ENCODE assay signal across 11 cellular contexts in the genomic region with DNA sequence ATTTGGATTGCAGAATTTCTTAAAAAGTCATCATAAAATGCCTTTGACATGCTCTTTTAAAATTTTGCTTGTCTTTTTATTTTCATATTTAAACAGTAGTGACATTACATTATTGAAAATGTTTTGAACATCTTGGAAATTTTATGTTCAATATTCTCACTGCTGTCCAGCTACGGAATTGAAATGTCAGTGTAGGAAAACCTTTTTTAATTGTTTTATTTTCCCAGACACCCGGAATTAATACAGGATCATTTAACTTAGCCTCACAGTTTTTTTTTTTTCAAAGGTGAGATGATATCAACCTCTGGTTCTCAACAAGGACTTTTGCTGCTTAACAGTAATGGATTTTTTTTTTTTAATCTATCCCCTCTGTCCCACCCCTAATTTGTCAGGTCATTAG. TPM values are rescaled to one million over a fixed set of nuclear protein-coding genes. Genes with fewer than 3 reads are reported as not detected.
DNase-seq lines count a peak whose midpoint lies in the region; ATAC-seq, FAIRE-seq and TF ChIP-seq lines count a peak whose summit lies in the region.
"Had no signal": no experiment of that assay in that cellular context is flagged by ENCODE, and none has a peak within 500 bp of the region (broad histone marks: within the 10 kb centered on the region; RNA-seq: fewer than 3 reads in every experiment).

No MANE protein-coding gene starts in this region.

- RAD21 ChIA-PET in GM12878 (lab: Charles Lee; ENCODE audit: unreplicated experiment) = no interaction called here

- 16% methylated on average over 2 of the region's 2 CpGs for WGBS in GM12878 (ENCODE audit: insufficient coverage, insufficient replicate concordance, low lambda C conversion rate, missing lambda C conversion rate)

- no peak for TF ChIP-seq EP300 in GM12878 (IDR thresholded peaks at IDR 0.05; ENCODE audit: borderline replicate concordance in 1 of 2, control insufficient read depth in 1 of 2, low read depth in 2 of 2, low read length in 2 of 2)

- CTCF ChIA-PET in CD8-positive, alpha-beta T cell (lab: Charles Lee) = interaction anchor here (11.7 kb wide), 1 partner anchor 138 kb away, joined by 135 read pairs; the partner anchor contains the start of gene KCNC4
- CTCF ChIA-PET in GM12878 (lab: Yijun Ruan, JAX) = interaction anchor here (1.0 to 1.4 kb wide), 3 partner anchors 33 to 136 kb away, joined by 3 to 4 read pairs (median 3); partner anchors contain the start of gene LAMTOR5
- CTCF ChIA-PET in RWPE1 (lab: Yijun Ruan, JAX) = interaction anchor here (0.7 to 1.3 kb wide), 2 partner anchors 136 to 287 kb away, joined by 3 to 14 read pairs; no protein-coding TSS in a partner anchor

- POLR2A ChIA-PET in CD8-positive, alpha-beta T cell (lab: Charles Lee) = no interaction called here
- POLR2A ChIA-PET in GM12878 (lab: Charles Lee) = interaction anchor here (1.3 to 1.8 kb wide), 2 partner anchors 41 to 65 kb away, joined by 3 to 7 read pairs; no protein-coding TSS in a partner anchor
- POLR2A ChIA-PET in naive thymus-derived CD8-positive, alpha-beta T cell (lab: Charles Lee) = no interaction called here
- POLR2A ChIA-PET in RWPE1 (lab: Yijun Ruan, JAX; ENCODE audit: low non-redundant PET) = no interaction called here

- no peak for TF ChIP-seq CTCF in CD8-positive, alpha-beta T cell (IDR thresholded peaks at IDR 0.05)
- TF ChIP-seq CTCF in GM12878 (IDR thresholded peaks at IDR 0.05 in 2 of 3, conservative IDR thresholded peaks at IDR 0.05 in 1 of 3; ENCODE audit: control insufficient read depth in 2 of 3, extremely low read depth in 1 of 3, insufficient read depth in 1 of 3, low read depth in 3 of 3, low read length in 3 of 3) (no peak), RWPE1 (conservative IDR thresholded peaks at IDR 0.05; ENCODE audit: low read depth) (no peak)

- peak overlapping the region; percentile 74 for H3K4me3 Mint-ChIP-seq in CD8-positive, alpha-beta T cell
- H3K4me3 Mint-ChIP-seq in naive thymus-derived CD8-positive, alpha-beta T cell = peak overlapping the region in 6 of 10 donors; percentile 42 to 76 (median 74)

- no peak for DNase-seq in CD8-positive, alpha-beta T cell
- DNase-seq in GM12878 (ENCODE audit: low read depth, low spot score) (no peak), RWPE1 (ENCODE audit: low spot score) (no peak)
- no peak for DNase-seq in naive thymus-derived CD8-positive, alpha-beta T cell
- DNase-seq: DMS153, NCI-H1092 treated with DMSO at 0.1 percent for 48 hours, WERI-Rb-1 had no signal

- peak overlapping the region; percentile 75; the same call in 1 of the 2 replicates for H3K4me2 ChIP-seq in GM12878 (ENCODE audit: control insufficient read depth, insufficient read depth)

- SMC1A ChIA-PET in GM12878 (lab: Charles Lee; ENCODE audit: uncharacterized antibody, unreplicated experiment) = interaction anchor here (0.6 to 3.6 kb wide), 5 partner anchors 14 to 436 kb away, joined by 3 to 16 read pairs (median 4); no protein-coding TSS in a partner anchor

- H3K4me1 Mint-ChIP-seq in CD8-positive, alpha-beta T cell (ENCODE audit: low read depth) = peaks cover 77% of the 10 kb centered on the region
- H3K4me1 Mint-ChIP-seq in naive thymus-derived CD8-positive, alpha-beta T cell = peaks cover 26 to 81% (median 77%) of the 10 kb centered on the region in 4 donors

- no TSS peak for BruUV-seq in GM12878 (replicated peaks; lab: Mats Ljungman, UMichigan)

- no peak overlapping the region for H2AFZ ChIP-seq in GM12878 (ENCODE audit: control insufficient read depth, low read depth, low read length)

- in situ Hi-C loops in GM12878 (cut with MboI) = no loop called here

- no peak for FAIRE-seq in GM12878 (lab: Jason Lieb, UNC)

- peaks cover 90% of the 10 kb centered on the region for H3K79me2 ChIP-seq in GM12878 (ENCODE audit: control insufficient read depth, insufficient read depth, low read length)

- H3K27ac ChIP-seq in CD8-positive, alpha-beta T cell (ENCODE audit: low read depth, low read length) = no peak overlapping the region
- H3K27ac ChIP-seq in HUES6 (ENCODE audit: low read depth, low read length) = no peak overlapping the region
- no peak overlapping the region; the same call in 1 of the 2 replicates for H3K27ac ChIP-seq in GM12878 (ENCODE audit: control insufficient read depth, insufficient read depth)
- H3K27ac ChIP-seq in RWPE1 = no peak overlapping the region
- H3K27ac ChIP-seq: WERI-Rb-1 had no signal

- ATAC-seq in CD8-positive, alpha-beta T cell = no peak
- ATAC-seq in GM12878 (no peak), HG02938 (IDR thresholded peaks at IDR 0.05; ENCODE audit: unreplicated experiment) (no peak), HG02981 (IDR thresholded peaks at IDR 0.05; ENCODE audit: unreplicated experiment) (no peak)
- ATAC-seq in naive thymus-derived CD8-positive, alpha-beta T cell = no peak
- ATAC-seq: left lobe of liver had no signal

- H3K9me3 ChIP-seq in CD8-positive, alpha-beta T cell (ENCODE audit: low read length) = no peaks in the 10 kb centered on the region
- no peaks in the 10 kb centered on the region for H3K9me3 ChIP-seq in HUES6 (ENCODE audit: control insufficient read depth, insufficient read depth, low read depth, low read length)
- no peaks in the 10 kb centered on the region for H3K9me3 ChIP-seq in GM12878 (replicated peaks; ENCODE audit: control insufficient read depth, insufficient read depth, low read length)

- H3K27ac Mint-ChIP-seq in CD8-positive, alpha-beta T cell = peak overlapping the region; percentile 52
- peak overlapping the region in 6 of 10 donors; percentile 5 to 48 (median 25) for H3K27ac Mint-ChIP-seq in naive thymus-derived CD8-positive, alpha-beta T cell

- H3K4me3 ChIP-seq in CD8-positive, alpha-beta T cell (ENCODE audit: low read depth, low read length) = no peak overlapping the region
- H3K4me3 ChIP-seq in HUES6 (ENCODE audit: low read depth, low read length) (peak overlapping the region; percentile 95; the same call in 1 of the 2 replicates), GM12878 (peak overlapping the region; percentile 83)

- H3K36me3 Mint-ChIP-seq in CD8-positive, alpha-beta T cell = peaks cover 71% of the 10 kb centered on the region
- peaks cover 4 to 67% (median 30%) of the 10 kb centered on the region in 3 donors for H3K36me3 Mint-ChIP-seq in naive thymus-derived CD8-positive, alpha-beta T cell

- H3K36me3 ChIP-seq in CD8-positive, alpha-beta T cell (ENCODE audit: insufficient read depth, low read length) = peaks cover 24% of the 10 kb centered on the region
- H3K36me3 ChIP-seq in HUES6 (ENCODE audit: control insufficient read depth, insufficient read depth, low read length) (peaks cover 62% of the 10 kb centered on the region), GM12878 (ENCODE audit: control insufficient read depth in 2 of 2, insufficient read depth in 2 of 2, low read length in 1 of 2) (peaks cover 13 to 25% of the 10 kb centered on the region in 2 experiments)

- peaks cover 62% of the 10 kb centered on the region for H3K4me1 ChIP-seq in CD8-positive, alpha-beta T cell (ENCODE audit: insufficient read depth, low read length)
- H3K4me1 ChIP-seq in HUES6 (ENCODE audit: control insufficient read depth, insufficient read depth, low read length) (peaks cover 54% of the 10 kb centered on the region), GM12878 (ENCODE audit: control insufficient read depth, insufficient read depth, low read length) (peaks cover 11% of the 10 kb centered on the region)

- H3K9ac ChIP-seq in HUES6 (ENCODE audit: low read length) (no peak overlapping the region), GM12878 (ENCODE audit: control insufficient read depth, insufficient read depth, low read length) (0 out of 2 replicates have a peak overlapping the region, but pooled peaks have one; percentile 58)

- peaks cover 6% of the 10 kb centered on the region; the same call in 1 of the 2 replicates for H4K20me1 ChIP-seq in GM12878 (ENCODE audit: control insufficient read depth, insufficient read depth)

- TF ChIP-seq POLR2A in GM12878 (IDR thresholded peaks at IDR 0.05; ENCODE audit: low read depth, low read length) = no peak

- H3K27me3 ChIP-seq in CD8-positive, alpha-beta T cell (ENCODE audit: insufficient read depth, low read length) = no peaks in the 10 kb centered on the region
- H3K27me3 ChIP-seq in HUES6 (ENCODE audit: control insufficient read depth, insufficient read depth, low read length) (no peaks in the 10 kb centered on the region), GM12878 (replicated peaks in 1 of 2; ENCODE audit: control insufficient read depth in 2 of 2, insufficient read depth in 2 of 2, low read length in 1 of 2) (no peaks in the 10 kb centered on the region)

- H3K27me3 Mint-ChIP-seq in CD8-positive, alpha-beta T cell (ENCODE audit: low read depth) = no peaks in the 10 kb centered on the region
- H3K27me3 Mint-ChIP-seq in naive thymus-derived CD8-positive, alpha-beta T cell = no peaks in the 10 kb centered on the region

- intact Hi-C loops in CD8-positive, alpha-beta T cell (cut with DNase I, micrococcal nuclease) = no loop called here
- intact Hi-C loops in GM12878 (cut with micrococcal nuclease; ENCODE audit: unreplicated experiment) = no loop called here

- H3K9me3 Mint-ChIP-seq in CD8-positive, alpha-beta T cell = no peaks in the 10 kb centered on the region
- no peaks in the 10 kb centered on the region for H3K9me3 Mint-ChIP-seq in naive thymus-derived CD8-positive, alpha-beta T cell

- TF ChIP-seq RAD21 in GM12878 (IDR thresholded peaks at IDR 0.05; ENCODE audit: insufficient read depth, low read depth, low read length) = no peak

RNA-seq across cellular contexts. Expression of gene RBM15, which starts 4.1 kb away (rescaled TPM):
- 10 to 100 TPM; 57.1 to 59.3 TPM for total RNA-seq in CD8-positive, alpha-beta T cell
- total RNA-seq in GM12878 (2013; cell fraction: nucleolus; rRNA removed) = 214 and 247 TPM in 2 replicates
- 62.5 and 63.2 TPM in 2 replicates for total RNA-seq in GM12878 (2014; rRNA removed)
- 44.4 and 47.3 TPM in 2 replicates for total RNA-seq in GM12878 (2014; rRNA removed; fragmentation: Illumina TruSeq; extraction: Trizol)
- 47.8 and 51.6 TPM in 2 replicates for total RNA-seq in GM12878 (2021)
- 8.2 TPM for polyA plus RNA-seq in GM12878 (2011; ENCODE audit: low read depth)
- polyA plus RNA-seq in GM12878 (2011; rRNA removed) = 25.6 and 31.2 TPM in 2 replicates
- polyA plus RNA-seq in GM12878 (2011; cell fraction: cytosol; rRNA removed) = 32.2 and 32.8 TPM in 2 replicates
- 43.3 and 43.7 TPM in 2 replicates for polyA plus RNA-seq in GM12878 (2011; cell fraction: nucleus; rRNA removed)
- polyA plus RNA-seq in GM12878 (2012) = 14.8 and 17.7 TPM in 2 replicates
- 11.3 and 15.6 TPM in 2 replicates for polyA plus RNA-seq in GM12878 (2014; fragmentation: Illumina TruSeq; extraction: Trizol)
- polyA plus RNA-seq in GM12878 (2014; fragmentation: Nextera tagmentation; extraction: Ambion mirVana) = 1 to 10 TPM; 3.1 to 3.6 TPM
- 26.7 and 27.0 TPM in 2 replicates for polyA plus RNA-seq in GM12878 (2014; rRNA removed)
- 10 to 100 TPM; 25.1 to 26.4 TPM for polyA plus RNA-seq in GM12878 (2016; fragmentation: Nextera tagmentation; extraction: Ambion mirVana)
- polyA minus RNA-seq in GM12878 (2011; rRNA and poly(A)+ RNA removed) = 141 and 217 TPM in 2 replicates
- polyA minus RNA-seq in GM12878 (2011; cell fraction: cytosol; rRNA and poly(A)+ RNA removed) = 43.8 and 44.7 TPM in 2 replicates
- 156 and 252 TPM in 2 replicates for polyA minus RNA-seq in GM12878 (2011; cell fraction: nucleus; rRNA and poly(A)+ RNA removed)
- total RNA-seq in naive thymus-derived CD8-positive, alpha-beta T cell = 10 to 100 TPM; 43.1 to 44.0 TPM
- 10 to 100 TPM in 1 of 3 donors, 1 to 10 TPM in 2; 6.6 to 11.0 (median 8.2) TPM for polyA plus RNA-seq in naive thymus-derived CD8-positive, alpha-beta T cell

RNA-seq across cellular contexts. Expression of gene SLC16A4, which starts 47.6 kb away (rescaled TPM):
- total RNA-seq in CD8-positive, alpha-beta T cell = under 1 TPM in 1 of 2 experiments, not detected in 1; 0.24 TPM
- 2.3 and 3.2 TPM in 2 replicates for total RNA-seq in GM12878 (2013; cell fraction: nucleolus; rRNA removed)
- total RNA-seq in GM12878 (2014; rRNA removed) (0.17 and 0.22 TPM in 2 replicates), GM12878 (2014; rRNA removed; fragmentation: Illumina TruSeq; extraction: Trizol) (0.09 and 0.13 TPM in 2 replicates), GM12878 (2021) (not detected in 2 replicates)
- 0.39 TPM for polyA plus RNA-seq in GM12878 (2011; ENCODE audit: low read depth)
- polyA plus RNA-seq in GM12878 (2011; rRNA removed) (0.57 and 0.95 TPM in 2 replicates), GM12878 (2014; fragmentation: Illumina TruSeq; extraction: Trizol) (0.26 and 0.52 TPM in 2 replicates), GM12878 (2014; fragmentation: Nextera tagmentation; extraction: Ambion mirVana) (under 1 TPM; 0.15 to 0.45 TPM), GM12878 (2014; rRNA removed) (0.08 and 0.26 TPM in 2 replicates), GM12878 (2016; fragmentation: Nextera tagmentation; extraction: Ambion mirVana) (1 to 10 TPM; 2.1 to 2.2 TPM)
- 0.18 and 0.27 TPM in 2 replicates for polyA plus RNA-seq in GM12878 (2011; cell fraction: cytosol; rRNA removed)
- 0.44 and 0.76 TPM in 2 replicates for polyA plus RNA-seq in GM12878 (2011; cell fraction: nucleus; rRNA removed)
- polyA plus RNA-seq in GM12878 (2012) = 0.48 and 0.62 TPM in 2 replicates
- polyA minus RNA-seq in GM12878 (2011; rRNA and poly(A)+ RNA removed) = 0.36 and 0.88 TPM in 2 replicates
- polyA minus RNA-seq in GM12878 (2011; cell fraction: cytosol; rRNA and poly(A)+ RNA removed) = not detected in 2 replicates
- polyA minus RNA-seq in GM12878 (2011; cell fraction: nucleus; rRNA and poly(A)+ RNA removed) = 0.38 TPM in 1 of 2 replicates, not detected in the other
- under 1 TPM; 0.55 to 0.88 TPM for total RNA-seq in naive thymus-derived CD8-positive, alpha-beta T cell
- polyA plus RNA-seq in naive thymus-derived CD8-positive, alpha-beta T cell = under 1 TPM; 0.15 to 0.61 (median 0.59) TPM
